In the genomic region with DNA sequence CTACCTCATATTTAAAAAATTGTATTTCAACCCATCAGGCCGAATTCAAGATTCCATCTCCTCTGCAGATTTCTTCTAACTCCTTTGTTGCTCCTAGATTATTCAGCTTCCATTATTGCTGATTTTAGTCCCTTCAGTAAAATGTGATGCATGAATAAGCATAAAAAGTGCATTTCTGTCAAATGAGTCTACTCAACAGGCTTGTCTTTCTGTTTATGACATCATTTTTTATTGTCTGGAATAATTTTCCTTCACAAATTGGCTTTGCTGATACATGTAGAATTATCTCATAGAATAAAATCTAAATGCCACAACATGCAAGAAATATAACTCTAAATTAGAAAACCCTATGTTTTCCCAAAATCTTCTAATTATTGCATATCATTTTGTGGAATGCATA, we compare ENCODE assay signal across 12 cellular contexts. TPM values are rescaled to one million over a fixed set of nuclear protein-coding genes. Genes with fewer than 3 reads are reported as not detected.
"Had no signal": no experiment of that assay in that cellular context is flagged by ENCODE, and none has a peak within 500 bp of the region (broad histone marks: within the 10 kb centered on the region; RNA-seq: fewer than 3 reads in every experiment).

No MANE protein-coding gene starts in this region.

- FAIRE-seq: K562 had no signal

- DNase-seq: GM23248, GOT3, H7, HFFc6, IMR-90, KG1 had no signal

- ATAC-seq: HCT116, K562 had no signal

- H3K9ac ChIP-seq: GM23248 had no signal

- H3K4me3 ChIP-seq: GM23248, HAP-1, K562 had no signal

- H3K9me3 ChIP-seq: HAP-1 had no signal

- H3K4me1 ChIP-seq: HAP-1 had no signal

- H3K36me3 ChIP-seq: HAP-1 had no signal

- H3K27ac ChIP-seq: GM23248, HL-60 had no signal

- H2AFZ ChIP-seq: GM23248 had no signal

RNA-seq across cellular contexts. Expression of a gene that starts 1.6 kb away (rescaled TPM):
- total RNA-seq: GM23248, H4, H7, HFFc6, HT1080, IMR-90, K562 had no signal
- polyA plus RNA-seq: GM23248, IMR-90, K562 had no signal

RNA-seq across cellular contexts. Expression of a gene that starts 31.3 kb away (rescaled TPM):
- total RNA-seq: GM23248, H4, H7, HFFc6, HT1080, IMR-90, K562 had no signal
- polyA plus RNA-seq: GM23248, IMR-90, K562 had no signal

RNA-seq across cellular contexts. Expression of a gene that starts 48.3 kb away (rescaled TPM):
- total RNA-seq: GM23248, H7, HFFc6, HT1080, IMR-90, K562 had no signal
- polyA plus RNA-seq: GM23248, IMR-90, K562 had no signal

RNA-seq across cellular contexts. Expression of a gene that starts 53.8 kb away (rescaled TPM):
- total RNA-seq: GM23248, H7, IMR-90, K562 had no signal
- polyA plus RNA-seq: GM23248, IMR-90, K562 had no signal
